9 cellular contexts compared by ENCODE assay signal in the genomic region with DNA sequence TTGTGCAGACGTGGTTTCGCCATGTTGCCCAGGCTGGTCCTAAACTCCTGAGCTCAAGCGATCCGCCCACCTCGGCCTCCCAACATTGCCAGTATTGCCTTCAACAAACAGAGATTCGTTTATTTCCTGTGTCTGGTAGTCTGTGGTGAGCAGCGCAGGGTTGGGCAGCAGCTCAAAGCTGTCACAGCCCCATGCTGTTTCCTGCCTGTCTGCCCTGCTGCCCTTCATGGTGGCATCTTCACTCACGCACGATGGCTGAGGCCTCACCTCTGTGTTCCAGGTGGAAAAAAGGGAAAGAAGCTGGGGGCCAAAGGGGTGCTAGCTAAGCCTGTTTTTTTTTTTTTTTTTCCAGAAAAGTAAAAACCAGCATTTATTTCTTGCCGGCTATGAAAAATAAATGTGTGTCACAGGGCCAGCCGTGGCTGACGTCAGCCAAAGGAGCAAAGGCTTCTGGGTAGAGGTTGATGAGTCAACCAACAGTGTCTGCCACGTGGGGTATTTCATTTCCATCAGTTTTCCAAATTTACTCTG. TPM values are rescaled to one million over a fixed set of nuclear protein-coding genes. Genes with fewer than 3 reads are reported as not detected.
DNase-seq lines count a peak whose midpoint lies in the region; FAIRE-seq and TF ChIP-seq lines count a peak whose summit lies in the region.
"Had no signal": no experiment of that assay in that cellular context is flagged by ENCODE, and none has a peak within 500 bp of the region (broad histone marks: within the 10 kb centered on the region; RNA-seq: fewer than 3 reads in every experiment).

No MANE protein-coding gene starts in this region.

- peak overlapping the region; percentile 100 for H3K27ac Mint-ChIP-seq in T-helper 2 cell treated with Interferon-gamma antibody and Interleukin-4, amounts not matched to agents 5 μg/mL and 100 μg/mL, for 36 hours

- H3K27me3 Mint-ChIP-seq in T-helper 2 cell treated with Interferon-gamma antibody and Interleukin-4, amounts not matched to agents 5 μg/mL and 100 μg/mL, for 36 hours (ENCODE audit: low read depth) = no peaks in the 10 kb centered on the region

- no peaks in the 10 kb centered on the region for H3K9me3 Mint-ChIP-seq in T-helper 2 cell treated with Interferon-gamma antibody and Interleukin-4, amounts not matched to agents 5 μg/mL and 100 μg/mL, for 36 hours
- H3K9me3 Mint-ChIP-seq: neural crest cell had no signal

- peak overlapping the region; percentile 33 for H3K4me2 ChIP-seq in keratinocyte (ENCODE audit: control insufficient read depth, extremely low read depth, insufficient read depth, low read depth, low read length)

- H3K36me3 Mint-ChIP-seq in T-helper 2 cell treated with Interferon-gamma antibody and Interleukin-4, amounts not matched to agents 5 μg/mL and 100 μg/mL, for 36 hours (ENCODE audit: low read depth) = peaks cover 21% of the 10 kb centered on the region

- no peak for TF ChIP-seq POLR2A in GM12891 (IDR thresholded peaks at IDR 0.05; ENCODE audit: low read depth, low read length)

- peak overlapping the region; percentile 87 for H3K4me3 Mint-ChIP-seq in T-helper 2 cell treated with Interferon-gamma antibody and Interleukin-4, amounts not matched to agents 5 μg/mL and 100 μg/mL, for 36 hours
- H3K4me3 Mint-ChIP-seq: neural crest cell had no signal

- H3K9ac ChIP-seq in keratinocyte (ENCODE audit: control insufficient read depth, extremely low read depth, insufficient read depth, low read length) = peak overlapping the region; percentile 14

- H2AFZ ChIP-seq in keratinocyte (ENCODE audit: control insufficient read depth, low read length) = no peak overlapping the region

- no peaks in the 10 kb centered on the region for H4K20me1 ChIP-seq in keratinocyte (ENCODE audit: control insufficient read depth, extremely low read depth, insufficient read depth, low read length)

- H3K27me3 ChIP-seq in keratinocyte (ENCODE audit: control insufficient read depth, extremely low read depth, insufficient read depth, low read length) = no peaks in the 10 kb centered on the region

- dilution Hi-C loops in keratinocyte (cut with MboI; ENCODE audit: extremely low pct_ligation_motif_present, low sequenced_read_pairs) = no loop called here

- peaks cover 14% of the 10 kb centered on the region for H3K4me1 ChIP-seq in keratinocyte (ENCODE audit: control insufficient read depth, extremely low read depth, insufficient read depth, low read length)

- H3K79me2 ChIP-seq in keratinocyte (ENCODE audit: control insufficient read depth, insufficient read depth, low read length) = peaks cover 49% of the 10 kb centered on the region

- no peak for TF ChIP-seq CTCF in keratinocyte (optimal IDR thresholded peaks at IDR 0.05 in 1 of 3, IDR thresholded peaks at IDR 0.05 in 1 of 3, conservative IDR thresholded peaks at IDR 0.05 in 1 of 3; ENCODE audit: extremely low read depth in 1 of 3, insufficient read depth in 2 of 3, low read length in 3 of 3)

- H3K4me3 ChIP-seq in keratinocyte (ENCODE audit: control insufficient read depth in 2 of 3, extremely low read depth in 1 of 3, insufficient read depth in 2 of 3, low read depth in 1 of 3, low read length in 3 of 3) = no peak overlapping the region

- peaks cover 41% of the 10 kb centered on the region for H3K4me1 Mint-ChIP-seq in T-helper 2 cell treated with Interferon-gamma antibody and Interleukin-4, amounts not matched to agents 5 μg/mL and 100 μg/mL, for 36 hours (ENCODE audit: low read depth)
- H3K4me1 Mint-ChIP-seq: neural crest cell had no signal

- H3K27ac ChIP-seq in adipose tissue (ENCODE audit: low read depth, low read length) = peak overlapping the region; percentile 60
- peak overlapping the region; percentile 56 for H3K27ac ChIP-seq in keratinocyte (ENCODE audit: control insufficient read depth, insufficient read depth, low read length)

- peaks cover 14 to 27% of the 10 kb centered on the region in 2 experiments for H3K36me3 ChIP-seq in keratinocyte (ENCODE audit: control insufficient read depth in 2 of 2, extremely low read depth in 1 of 2, insufficient read depth in 2 of 2, low read length in 2 of 2)

- 33 to 72% (median 34%) methylated on average over 13 of the region's 13 CpGs for WGBS in adipose tissue, 3 donors

- no peaks in the 10 kb centered on the region for H3K9me3 ChIP-seq in keratinocyte (ENCODE audit: control insufficient read depth, low read depth, low read length)

- FAIRE-seq in GM12891 (lab: Jason Lieb, UNC) (peak; percentile 96), keratinocyte (lab: Jason Lieb, UNC) (peak; percentile 66)

- H3K9me1 ChIP-seq in keratinocyte (ENCODE audit: control insufficient read depth, extremely low read depth, insufficient read depth, low read length) = no peaks in the 10 kb centered on the region

- DNase-seq in GM12891 (ENCODE audit: insufficient read length, low spot score) = no peak
- peak; percentile 73 for DNase-seq in T-helper 2 cell treated with Interferon-gamma antibody and Interleukin-4, amounts not matched to agents 5 μg/mL and 100 μg/mL, for 36 hours (ENCODE audit: low spot score)
- no peak for DNase-seq in keratinocyte (ENCODE audit: low read depth, low spot score)
- peak; percentile 63 for DNase-seq in stimulated activated CD8-positive, alpha-beta memory T cell treated with anti-CD3 and anti-CD28 coated beads, Interleukin-15, amount 100 ng/mL, for 1 hour (ENCODE audit: low read depth)
- DNase-seq in NCI-H748 (lab: John Stamatoyannopoulos, UW; ENCODE audit: unreplicated experiment) = no peak
- no peak for DNase-seq in NCI-H345 treated with DMSO at 0.1 percent for 48 hours (lab: John Stamatoyannopoulos, UW; ENCODE audit: unreplicated experiment)
- no peak for DNase-seq in NCI-H510A treated with DMSO at 0.1 percent for 48 hours (lab: John Stamatoyannopoulos, UW)

TF ChIP-seq in GM12891, 5 proteins besides CTCF, POLR2A, EP300 and RAD21:
- TF ChIP-seq POU2F2 (IDR thresholded peaks at IDR 0.05; ENCODE audit: low read depth, low read length) = no peak
- TF ChIP-seq SPI1 (IDR thresholded peaks at IDR 0.05; ENCODE audit: low read depth, low read length) = no peak
- TF ChIP-seq PAX5 (IDR thresholded peaks at IDR 0.05; ENCODE audit: insufficient read depth, low read length, severe bottlenecking) = no peak
- no peak for TF ChIP-seq TAF1 (IDR thresholded peaks at IDR 0.05; ENCODE audit: low read depth, low read length)
- TF ChIP-seq POLR2AphosphoS5 (IDR thresholded peaks at IDR 0.05; ENCODE audit: low read depth, low read length) = no peak

RNA-seq across cellular contexts. Expression of gene TBC1D22A, which starts 28.8 kb away (rescaled TPM):
- polyA plus RNA-seq in GM12891 (2012; ENCODE audit: low read depth, missing spikeins) = 41.0 TPM
- polyA plus RNA-seq in adipose tissue (10 to 100 TPM; 13.3 to 16.7 (median 15.4) TPM), keratinocyte (17.7 to 22.7 TPM (median 20.9 TPM) in 3 replicates)
- 25.3 TPM for polyA plus RNA-seq in keratinocyte (2011; ENCODE audit: low read depth)
- polyA plus RNA-seq in keratinocyte (2011; cell fraction: cytosol; rRNA removed) = 20.4 and 25.8 TPM in 2 replicates
- polyA plus RNA-seq in keratinocyte (2011; cell fraction: nucleus; rRNA removed) = 16.9 and 19.1 TPM in 2 replicates
- polyA plus RNA-seq in keratinocyte (2012; ENCODE audit: low replicate concordance) = 15.0 and 23.9 TPM in 2 replicates
- 14.2 to 21.3 TPM (median 14.7 TPM) in 3 replicates for polyA minus RNA-seq in keratinocyte
- 19.6 TPM for polyA minus RNA-seq in keratinocyte (2011; cell fraction: cytosol; rRNA and poly(A)+ RNA removed)
- polyA minus RNA-seq in keratinocyte (2011; cell fraction: nucleus; rRNA and poly(A)+ RNA removed) = 11.9 and 20.6 TPM in 2 replicates

RNA-seq across cellular contexts. Expression of gene CERK, which starts 53.2 kb away (rescaled TPM):
- polyA plus RNA-seq in GM12891 (2012; ENCODE audit: low read depth, missing spikeins) = 19.5 TPM
- polyA plus RNA-seq in adipose tissue = 10 to 100 TPM; 14.7 to 27.2 (median 18.6) TPM
- polyA plus RNA-seq in keratinocyte = 11.7 to 12.7 TPM (median 11.9 TPM) in 3 replicates
- polyA plus RNA-seq in keratinocyte (2011; ENCODE audit: low read depth) = 10.3 TPM
- 7.9 and 9.0 TPM in 2 replicates for polyA plus RNA-seq in keratinocyte (2011; cell fraction: cytosol; rRNA removed)
- 8.3 and 9.7 TPM in 2 replicates for polyA plus RNA-seq in keratinocyte (2011; cell fraction: nucleus; rRNA removed)
- polyA plus RNA-seq in keratinocyte (2012; ENCODE audit: low replicate concordance) = 11.7 and 12.5 TPM in 2 replicates
- polyA minus RNA-seq in keratinocyte = 19.9 to 24.0 TPM (median 20.7 TPM) in 3 replicates
- 20.1 TPM for polyA minus RNA-seq in keratinocyte (2011; cell fraction: cytosol; rRNA and poly(A)+ RNA removed)
- 7.1 and 9.8 TPM in 2 replicates for polyA minus RNA-seq in keratinocyte (2011; cell fraction: nucleus; rRNA and poly(A)+ RNA removed)

Comparison
In these comparisons a context has a peak if more than half of its experiments do, and no peak if none do; other contexts are left out.
1. DNase-seq: peak in T-helper 2 cell treated with Interferon-gamma antibody and Interleukin-4, amounts not matched to agents 5 μg/mL and 100 μg/mL, for 36 hours (single experiment) and stimulated activated CD8-positive, alpha-beta memory T cell treated with anti-CD3 and anti-CD28 coated beads, Interleukin-15, amount 100 ng/mL, for 1 hour (single experiment); none in GM12891 (single experiment), keratinocyte (single experiment), NCI-H748 (single experiment), NCI-H345 treated with DMSO at 0.1 percent for 48 hours (single experiment) and NCI-H510A treated with DMSO at 0.1 percent for 48 hours (single experiment).